23 cellular contexts compared by ENCODE assay signal in genomic region chr10:97748116-97748515, GRCh38. TPM values are rescaled to one million over a fixed set of nuclear protein-coding genes. Genes with fewer than 3 reads are reported as not detected.
DNase-seq lines count a peak whose midpoint lies in the region; ATAC-seq and TF ChIP-seq lines count a peak whose summit lies in the region.
"Had no signal": no experiment of that assay in that cellular context is flagged by ENCODE, and none has a peak within 500 bp of the region (broad histone marks: within the 10 kb centered on the region; RNA-seq: fewer than 3 reads in every experiment).

No MANE protein-coding gene starts in this region.

- TF ChIP-seq CTCF in SK-N-SH (IDR thresholded peaks at IDR 0.05) = no peak

- H3K4me1 ChIP-seq in SK-N-SH (ENCODE audit: control insufficient read depth in 1 of 2, insufficient read depth in 2 of 2, low read depth in 1 of 2, low read length in 1 of 2) (peaks cover 0 to 26% of the 10 kb centered on the region in 2 experiments; a peak in 2 of 4 replicates), Karpas-422 (ENCODE audit: low read length) (no peaks in the 10 kb centered on the region)
- H3K4me1 ChIP-seq: A549 had no signal

- H3K27me3 ChIP-seq in SK-N-SH (ENCODE audit: insufficient read depth) = no peaks in the 10 kb centered on the region
- H3K27me3 ChIP-seq in Karpas-422 (ENCODE audit: low read length) = no peaks in the 10 kb centered on the region

- no peaks in the 10 kb centered on the region for H3K27me3 Mint-ChIP-seq in activated CD4-positive, alpha-beta memory T cell treated with anti-CD3 and anti-CD28 coated beads for 36 hours
- H3K27me3 Mint-ChIP-seq: CD4-positive, alpha-beta memory T cell had no signal

- no peak overlapping the region for H2AFZ ChIP-seq in SK-N-SH (ENCODE audit: low read depth)
- no peak overlapping the region for H2AFZ ChIP-seq in Karpas-422 (ENCODE audit: low read length)
- H2AFZ ChIP-seq: GM23248 had no signal

- intact Hi-C loops in activated CD4-positive, alpha-beta memory T cell treated with anti-CD3 and anti-CD28 coated beads for 36 hours (cut with micrococcal nuclease) = no loop called here

- H3K4me3 Mint-ChIP-seq in activated CD4-positive, alpha-beta memory T cell treated with anti-CD3 and anti-CD28 coated beads for 36 hours = no peak overlapping the region
- H3K4me3 Mint-ChIP-seq: CD14-positive monocyte; CD4-positive, alpha-beta memory T cell had no signal

- peaks cover 50% of the 10 kb centered on the region for H3K36me3 Mint-ChIP-seq in activated CD4-positive, alpha-beta memory T cell treated with anti-CD3 and anti-CD28 coated beads for 36 hours

- POLR2A ChIA-PET in SK-N-SH (lab: Yijun Ruan, JAX) = interaction anchor here (1.3 kb wide), 1 partner anchor 61 kb away, joined by 3 read pairs; the partner anchor contains the start of gene AVPI1
- POLR2A ChIA-PET in activated CD4-positive, alpha-beta memory T cell treated with anti-CD3 and anti-CD28 coated beads for 36 hours (lab: Charles Lee) = no interaction called here

- H3K4me3 ChIP-seq in SK-N-SH (ENCODE audit: low read depth in 2 of 2, low read length in 1 of 2) = no peak overlapping the region
- H3K4me3 ChIP-seq in Karpas-422 (ENCODE audit: low read length) = no peak overlapping the region
- H3K4me3 ChIP-seq: A549, GM12878, GM23248, K562 had no signal

- H3K4me2 ChIP-seq in SK-N-SH (no peak overlapping the region), Karpas-422 (ENCODE audit: low read depth, low read length, poor library complexity, severe bottlenecking) (no peak overlapping the region)
- H3K4me2 ChIP-seq: A549 had no signal

- H3K9me2 ChIP-seq in SK-N-SH = no peaks in the 10 kb centered on the region
- no peaks in the 10 kb centered on the region for H3K9me2 ChIP-seq in Karpas-422 (replicated peaks; ENCODE audit: insufficient read depth, low read length)

- 0 out of 2 replicates have a peak, but pooled peaks cover 5% of the 10 kb centered on the region for H4K20me1 ChIP-seq in SK-N-SH (ENCODE audit: insufficient read depth)
- H4K20me1 ChIP-seq in Karpas-422 (ENCODE audit: insufficient read depth, low read depth, low read length) = no peaks in the 10 kb centered on the region

- H3K4me1 Mint-ChIP-seq in activated CD4-positive, alpha-beta memory T cell treated with anti-CD3 and anti-CD28 coated beads for 36 hours (ENCODE audit: low read depth) = peaks cover 4% of the 10 kb centered on the region
- H3K4me1 Mint-ChIP-seq: CD14-positive monocyte had no signal

- TF ChIP-seq EP300 in SK-N-SH (IDR thresholded peaks at IDR 0.05; ENCODE audit: borderline replicate concordance in 1 of 2, low read depth in 1 of 2, low read length in 1 of 2) = no peak

- 74% methylated on average over 5 of the region's 10 CpGs for WGBS in SK-N-SH (ENCODE audit: low lambda C conversion rate)

- no peak for ATAC-seq in SK-N-SH treated with all-trans-retinoic acid at 6 μM for 48 hours
- ATAC-seq: A549, GM12878, K562 had no signal

- H3K27ac ChIP-seq in SK-N-SH (ENCODE audit: low read depth in 2 of 2, low read length in 1 of 2) = peak overlapping the region in 1 of 2 experiments; percentile 52; a peak in 2 of 4 replicates
- no peak overlapping the region for H3K27ac ChIP-seq in Karpas-422 (ENCODE audit: low read length)
- H3K27ac ChIP-seq: 22Rv1, A549, GM23248 had no signal

- H3K36me3 ChIP-seq in SK-N-SH (replicated peaks in 1 of 2; ENCODE audit: control insufficient read depth in 1 of 2, insufficient read depth in 2 of 2, low read length in 1 of 2) = peaks cover 54 to 76% of the 10 kb centered on the region in 2 experiments
- 0 out of 2 replicates have a peak, but pooled peaks cover 2% of the 10 kb centered on the region for H3K36me3 ChIP-seq in Karpas-422 (ENCODE audit: insufficient read depth, low read length)

- DNase-seq in SK-N-SH (peak; percentile 66), SK-N-DZ (ENCODE audit: low spot score) (peak; percentile 76), mesenteric fat pad (ENCODE audit: low spot score) (peak; percentile 28), Karpas-422 (no peak), amniotic stem cell (lab: John Stamatoyannopoulos, UW) (no peak)
- DNase-seq in activated CD4-positive, alpha-beta memory T cell treated with anti-CD3 and anti-CD28 coated beads for 36 hours = no peak
- DNase-seq: AML-193; Calu3; CD4-positive, alpha-beta memory T cell; DMS79 treated with DMSO at 0.1 percent for 48 hours; GF-D8; GM23248; HCEC 1CT; IMR-90 had no signal

- TF ChIP-seq RAD21 in SK-N-SH (IDR thresholded peaks at IDR 0.05; ENCODE audit: low read length) = no peak

- H3K79me2 ChIP-seq in SK-N-SH (ENCODE audit: insufficient read depth) (peaks cover 3% of the 10 kb centered on the region), Karpas-422 (ENCODE audit: low read length) (peaks cover 6% of the 10 kb centered on the region)

- H3K9me3 ChIP-seq in SK-N-SH = no peaks in the 10 kb centered on the region
- no peaks in the 10 kb centered on the region for H3K9me3 ChIP-seq in Karpas-422 (ENCODE audit: low read length)
- H3K9me3 ChIP-seq: A549 had no signal

- no peak overlapping the region for H3K27ac Mint-ChIP-seq in activated CD4-positive, alpha-beta memory T cell treated with anti-CD3 and anti-CD28 coated beads for 36 hours
- H3K27ac Mint-ChIP-seq: CD14-positive monocyte; CD4-positive, alpha-beta memory T cell had no signal

- no peaks in the 10 kb centered on the region for H3K9me3 Mint-ChIP-seq in activated CD4-positive, alpha-beta memory T cell treated with anti-CD3 and anti-CD28 coated beads for 36 hours
- H3K9me3 Mint-ChIP-seq: CD14-positive monocyte; CD4-positive, alpha-beta memory T cell had no signal

- no peaks in the 10 kb centered on the region for H3F3A ChIP-seq in SK-N-SH (replicated peaks; ENCODE audit: insufficient read depth)

- CTCF ChIA-PET in SK-N-SH (lab: Yijun Ruan, JAX) = interaction anchor here (0.9 to 4.9 kb wide), 9 partner anchors 12 to 121 kb away, joined by 4 to 35 read pairs (median 6); partner anchors contain the start of gene ZFYVE27
- CTCF ChIA-PET in activated CD4-positive, alpha-beta memory T cell treated with anti-CD3 and anti-CD28 coated beads for 36 hours (lab: Charles Lee) = interaction anchor here (0.7 kb wide), 2 partner anchors 10 to 120 kb away, joined by 3 read pairs; no protein-coding TSS in a partner anchor

- no peak overlapping the region for H3K9ac ChIP-seq in SK-N-SH
- no peak overlapping the region for H3K9ac ChIP-seq in Karpas-422 (ENCODE audit: low read length)
- H3K9ac ChIP-seq: GM23248 had no signal

TF ChIP-seq in SK-N-SH, 30 proteins besides CTCF, POLR2A, EP300 and RAD21 (continues in another document):
- TF ChIP-seq CHD2 (IDR thresholded peaks at IDR 0.05; ENCODE audit: low read length, partially characterized antibody) = no peak
- TF ChIP-seq TEAD4 (IDR thresholded peaks at IDR 0.05; ENCODE audit: borderline replicate concordance, insufficient read depth) = no peak
- no peak for TF ChIP-seq EZH2phosphoT487 (IDR thresholded peaks at IDR 0.05; ENCODE audit: borderline replicate concordance, low read depth)
- TF ChIP-seq FOXJ3 (CRISPR knock-in tag; IDR thresholded peaks at IDR 0.05) = no peak
- TF ChIP-seq RFX5 (IDR thresholded peaks at IDR 0.05; ENCODE audit: low read length) = no peak

TF ChIP-seq in SK-N-SH treated with all-trans-retinoic acid at 6 μM for 48 hours, 23 proteins besides CTCF, POLR2A, EP300 and RAD21 (continues in another document):
- TF ChIP-seq ZNF565 (CRISPR knock-in tag; conservative IDR thresholded peaks at IDR 0.05; ENCODE audit: low read depth) (no peak), SNAI2 (CRISPR knock-in tag; IDR thresholded peaks at IDR 0.05) (no peak), RARB (CRISPR knock-in tag; IDR thresholded peaks at IDR 0.05) (no peak), GLIS3 (CRISPR knock-in tag; IDR thresholded peaks at IDR 0.05) (no peak), BACH2 (CRISPR knock-in tag; IDR thresholded peaks at IDR 0.05; ENCODE audit: borderline replicate concordance) (no peak), ISL1 (CRISPR knock-in tag; IDR thresholded peaks at IDR 0.05) (no peak)
- TF ChIP-seq, protein P1, sequence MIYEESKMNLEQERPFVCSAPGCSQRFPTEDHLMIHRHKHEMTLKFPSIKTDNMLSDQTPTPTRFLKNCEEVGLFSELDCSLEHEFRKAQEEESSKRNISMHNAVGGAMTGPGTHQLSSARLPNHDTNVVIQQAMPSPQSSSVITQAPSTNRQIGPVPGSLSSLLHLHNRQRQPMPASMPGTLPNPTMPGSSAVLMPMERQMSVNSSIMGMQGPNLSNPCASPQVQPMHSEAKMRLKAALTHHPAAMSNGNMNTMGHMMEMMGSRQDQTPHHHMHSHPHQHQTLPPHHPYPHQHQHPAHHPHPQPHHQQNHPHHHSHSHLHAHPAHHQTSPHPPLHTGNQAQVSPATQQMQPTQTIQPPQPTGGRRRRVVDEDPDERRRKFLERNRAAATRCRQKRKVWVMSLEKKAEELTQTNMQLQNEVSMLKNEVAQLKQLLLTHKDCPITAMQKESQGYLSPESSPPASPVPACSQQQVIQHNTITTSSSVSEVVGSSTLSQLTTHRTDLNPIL (CRISPR knock-in tag; IDR thresholded peaks at IDR 0.05; ENCODE audit: low read depth) = no peak

RNA-seq across cellular contexts. Expression of gene ZFYVE27, which starts 11.2 kb away (rescaled TPM):
- 30.5 and 44.3 TPM in 2 replicates for polyA plus RNA-seq in SK-N-SH (2012; rRNA removed)
- polyA plus RNA-seq in SK-N-SH (2012; cell fraction: cytosol; rRNA removed) = 15.5 and 22.6 TPM in 2 replicates
- 111 and 122 TPM in 2 replicates for polyA plus RNA-seq in SK-N-SH (2012; cell fraction: nucleus; rRNA removed)
- 61.0 and 63.6 TPM in 2 replicates for polyA plus RNA-seq in SK-N-DZ (2014; cell fraction: cytosol; rRNA removed)
- polyA plus RNA-seq in SK-N-DZ (2014; cell fraction: nucleus; rRNA removed) = 102 and 106 TPM in 2 replicates
- 19.2 TPM for total RNA-seq in mesenteric fat pad
- 10 to 100 TPM; 20.9 to 22.8 TPM for total RNA-seq in activated CD4-positive, alpha-beta memory T cell treated with anti-CD3 and anti-CD28 coated beads for 36 hours
- total RNA-seq in Karpas-422 (2014; rRNA removed; shearing (Covaris generic); ENCODE audit: low replicate concordance) = 16.9 and 19.6 TPM in 2 replicates

RNA-seq across cellular contexts. Expression of gene SFRP5, which starts 23.7 kb away (rescaled TPM):
- not detected in 2 replicates for polyA plus RNA-seq in SK-N-SH (2012; rRNA removed)
- polyA plus RNA-seq in SK-N-SH (2012; cell fraction: cytosol; rRNA removed) = 0.01 TPM in 1 of 2 replicates, not detected in the other
- polyA plus RNA-seq in SK-N-SH (2012; cell fraction: nucleus; rRNA removed) = not detected in 2 replicates
- polyA plus RNA-seq in SK-N-DZ (2014; cell fraction: cytosol; rRNA removed) = 0.55 and 1.4 TPM in 2 replicates
- 0.33 and 0.44 TPM in 2 replicates for polyA plus RNA-seq in SK-N-DZ (2014; cell fraction: nucleus; rRNA removed)
- total RNA-seq in mesenteric fat pad = not detected
- total RNA-seq in activated CD4-positive, alpha-beta memory T cell treated with anti-CD3 and anti-CD28 coated beads for 36 hours = not detected
- total RNA-seq in Karpas-422 (2014; rRNA removed; shearing (Covaris generic); ENCODE audit: low replicate concordance) = not detected in 2 replicates
- total RNA-seq: CD4-positive, alpha-beta memory T cell; GM12878; GM23248; H4; HT1080; IMR-90 had no signal
- polyA plus RNA-seq: BJ; CD14-positive monocyte; CD4-positive, alpha-beta memory T cell; GM12878; GM23248; IMR-90 had no signal

RNA-seq across cellular contexts. Expression of gene MARVELD1, which starts 34.6 kb away (rescaled TPM):
- polyA plus RNA-seq in SK-N-SH (2012; rRNA removed) = 53.0 and 53.8 TPM in 2 replicates
- polyA plus RNA-seq in SK-N-SH (2012; cell fraction: cytosol; rRNA removed) = 58.5 and 71.1 TPM in 2 replicates
- polyA plus RNA-seq in SK-N-SH (2012; cell fraction: nucleus; rRNA removed) = 47.6 and 49.7 TPM in 2 replicates
- polyA plus RNA-seq in SK-N-DZ (2014; cell fraction: cytosol; rRNA removed) = 55.7 and 55.8 TPM in 2 replicates
- 24.1 and 40.1 TPM in 2 replicates for polyA plus RNA-seq in SK-N-DZ (2014; cell fraction: nucleus; rRNA removed)
- 28.7 TPM for total RNA-seq in mesenteric fat pad
- total RNA-seq in activated CD4-positive, alpha-beta memory T cell treated with anti-CD3 and anti-CD28 coated beads for 36 hours = 1 to 10 TPM; 2.9 to 4.0 TPM
- not detected in 2 replicates for total RNA-seq in Karpas-422 (2014; rRNA removed; shearing (Covaris generic); ENCODE audit: low replicate concordance)

Comparison
In these comparisons a context has a peak if more than half of its experiments do, and no peak if none do; other contexts are left out.
1. DNase-seq: peak in SK-N-SH (single experiment), SK-N-DZ (single experiment) and mesenteric fat pad (single experiment); none in activated CD4-positive, alpha-beta memory T cell treated with anti-CD3 and anti-CD28 coated beads for 36 hours (single experiment), Karpas-422 (single experiment) and amniotic stem cell (single experiment).